In genomic region chr16:1537138-1537577, GRCh38 we compare ENCODE assay signal across 15 cellular contexts. TPM values are rescaled to one million over a fixed set of nuclear protein-coding genes. Genes with fewer than 3 reads are reported as not detected.
DNase-seq lines count a peak whose midpoint lies in the region; ATAC-seq and TF ChIP-seq lines count a peak whose summit lies in the region.
"Had no signal": no experiment of that assay in that cellular context is flagged by ENCODE, and none has a peak within 500 bp of the region (broad histone marks: within the 10 kb centered on the region; RNA-seq: fewer than 3 reads in every experiment).

No MANE protein-coding gene starts in this region.

- H3K9me3 ChIP-seq in heart right ventricle (no peaks in the 10 kb centered on the region), right lobe of liver (no peaks in the 10 kb centered on the region), upper lobe of right lung (no peaks in the 10 kb centered on the region), MG63 (no peaks in the 10 kb centered on the region)

- DNase-seq in heart right ventricle (peak in 1 of 2 donors; percentile 30), cardiac septum (ENCODE audit: low spot score) (no peak), right lobe of liver (peak in 2 of 3 donors; percentile 30 to 54), upper lobe of right lung (peak; percentile 62), MG63 (no peak)
- DNase-seq in activated naive CD4-positive, alpha-beta T cell treated with anti-CD3 and anti-CD28 coated beads, Interleukin-2, amount 50 U/mL, for 72 hours (ENCODE audit: low spot score in 2 of 2): no peak
- DNase-seq: AML-193, KBM-7, NCI-H146, NCI-H526 had no signal

- WGBS in heart right ventricle, 2 donors: 56 to 67% methylated on average over 27 of the region's 27 CpGs
- 80% methylated on average over 15 of the region's 27 CpGs for WGBS in right lobe of liver (ENCODE audit: insufficient coverage, low coverage, low lambda C conversion rate, missing lambda C conversion rate)

- H3K4me1 ChIP-seq in heart right ventricle: peaks cover 29 to 78% (median 74%) of the 10 kb centered on the region in 9 donors
- H3K4me1 ChIP-seq in right lobe of liver: no peaks in the 10 kb centered on the region
- H3K4me1 ChIP-seq in upper lobe of right lung: peaks cover 20% of the 10 kb centered on the region

- TF ChIP-seq CTCF in heart right ventricle (IDR thresholded peaks at IDR 0.05): no peak
- no peak for TF ChIP-seq CTCF in right lobe of liver (IDR thresholded peaks at IDR 0.05)
- no peak for TF ChIP-seq CTCF in upper lobe of right lung (IDR thresholded peaks at IDR 0.05)

- H3K36me3 ChIP-seq in heart right ventricle (peaks cover 0 to 71% (median 25%) of the 10 kb centered on the region in 9 donors), right lobe of liver (no peaks in the 10 kb centered on the region), upper lobe of right lung (peaks cover 50% of the 10 kb centered on the region), MG63 (no peaks in the 10 kb centered on the region)

- peak overlapping the region; percentile 25 to 94 (median 88) for H3K4me3 ChIP-seq in heart right ventricle
- H3K4me3 ChIP-seq in right lobe of liver: peak overlapping the region in 2 of 3 donors; percentile 50 to 55
- peak overlapping the region; percentile 75 for H3K4me3 ChIP-seq in upper lobe of right lung
- no peak overlapping the region for H3K4me3 ChIP-seq in MG63

- peak overlapping the region; percentile 89 to 90 for H3K27ac Mint-ChIP-seq in activated naive CD4-positive, alpha-beta T cell treated with anti-CD3 and anti-CD28 coated beads, Interleukin-2, amount 50 U/mL, for 72 hours

- H3K27me3 ChIP-seq in heart right ventricle (peaks cover 0 to 30% (median 0%) of the 10 kb centered on the region in 7 donors), right lobe of liver (no peaks in the 10 kb centered on the region), upper lobe of right lung (no peaks in the 10 kb centered on the region), MG63 (no peaks in the 10 kb centered on the region)

- intact Hi-C loops in heart right ventricle (cut with DNase I): no loop called here
- intact Hi-C loops in cardiac septum (cut with DNase I): loop anchor here (5.0 kb wide), 1 partner anchor 75 kb away; the partner anchor contains the start of genes CRAMP1 and IFT140
- intact Hi-C loops in right lobe of liver (cut with DNase I): no loop called here
- intact Hi-C loops in upper lobe of right lung (cut with DNase I): no loop called here

- TF ChIP-seq POLR2A in right lobe of liver (IDR thresholded peaks at IDR 0.05): no peak

- no peak for ATAC-seq in heart right ventricle
- ATAC-seq in activated naive CD4-positive, alpha-beta T cell treated with anti-CD3 and anti-CD28 coated beads, Interleukin-2, amount 50 U/mL, for 72 hours: no peak
- ATAC-seq in right lobe of liver: peak in 1 of 4 donors; percentile 1
- ATAC-seq in upper lobe of right lung: no peak
- no peak for ATAC-seq in GM21526 (IDR thresholded peaks at IDR 0.05; ENCODE audit: low FRiP score, unreplicated experiment)
- no peak for ATAC-seq in HG02852 (IDR thresholded peaks at IDR 0.05; ENCODE audit: unreplicated experiment)

- H3K27ac ChIP-seq in heart right ventricle (peak overlapping the region; percentile 87 to 99 (median 95)), right lobe of liver (no peak overlapping the region), upper lobe of right lung (peak overlapping the region; percentile 47)
- H3K27ac ChIP-seq: RWPE1 had no signal

- peaks cover 31 to 36% of the 10 kb centered on the region in 2 donors for H3K36me3 Mint-ChIP-seq in activated naive CD4-positive, alpha-beta T cell treated with anti-CD3 and anti-CD28 coated beads, Interleukin-2, amount 50 U/mL, for 72 hours

- H3K9me3 Mint-ChIP-seq in activated naive CD4-positive, alpha-beta T cell treated with anti-CD3 and anti-CD28 coated beads, Interleukin-2, amount 50 U/mL, for 72 hours: no peaks in the 10 kb centered on the region

RNA-seq across cellular contexts. Expression of gene TMEM204, which starts 3.7 kb away (rescaled TPM):
- total RNA-seq in heart right ventricle (10 to 100 TPM; 10.7 to 24.4 (median 18.1) TPM), cardiac septum (19.8 TPM), right lobe of liver (10 to 100 TPM in 2 of 6 experiments, 1 to 10 TPM in 4; 4.7 to 18.7 (median 8.9) TPM), upper lobe of right lung (69.2 TPM)
- 10 to 100 TPM; 37.5 to 49.9 TPM for polyA plus RNA-seq in heart right ventricle
- total RNA-seq in activated naive CD4-positive, alpha-beta T cell treated with anti-CD3 and anti-CD28 coated beads, Interleukin-2, amount 50 U/mL, for 72 hours: 10 to 100 TPM; 10.3 to 17.6 TPM
- total RNA-seq in MG63 (2014; rRNA removed; shearing (Covaris generic); ENCODE audit: low replicate concordance): 1.7 TPM in 1 of 2 replicates, not detected in the other

RNA-seq across cellular contexts. Expression of gene TELO2, which starts 44.0 kb away (rescaled TPM):
- 10 to 100 TPM; 14.5 to 22.0 (median 19.7) TPM for total RNA-seq in heart right ventricle
- 10 to 100 TPM; 27.4 to 50.5 TPM for polyA plus RNA-seq in heart right ventricle
- 17.7 TPM for total RNA-seq in cardiac septum
- 10 to 100 TPM; 53.4 to 94.9 TPM for total RNA-seq in activated naive CD4-positive, alpha-beta T cell treated with anti-CD3 and anti-CD28 coated beads, Interleukin-2, amount 50 U/mL, for 72 hours
- total RNA-seq in right lobe of liver: 10 to 100 TPM in 5 of 6 experiments, 1 to 10 TPM in 1; 9.5 to 31.0 (median 20.8) TPM
- total RNA-seq in upper lobe of right lung: 26.0 TPM
- total RNA-seq in MG63 (2014; rRNA removed; shearing (Covaris generic); ENCODE audit: low replicate concordance): 21.2 and 48.7 TPM in 2 replicates

RNA-seq across cellular contexts. Expression of gene PTX4, which starts 48.4 kb away (rescaled TPM):
- total RNA-seq in heart right ventricle (not detected), cardiac septum (not detected), right lobe of liver (not detected), upper lobe of right lung (not detected)
- not detected for polyA plus RNA-seq in heart right ventricle
- total RNA-seq in activated naive CD4-positive, alpha-beta T cell treated with anti-CD3 and anti-CD28 coated beads, Interleukin-2, amount 50 U/mL, for 72 hours: not detected
- total RNA-seq in MG63 (2014; rRNA removed; shearing (Covaris generic); ENCODE audit: low replicate concordance): not detected in 2 replicates
- total RNA-seq: lung microvascular endothelial cell, omental fat pad had no signal

Comparison
In these comparisons a context has a peak if more than half of its experiments do, and no peak if none do; other contexts are left out.
1. DNase-seq: peak in right lobe of liver (2 of 3) and upper lobe of right lung (single experiment); none in cardiac septum (single experiment), activated naive CD4-positive, alpha-beta T cell treated with anti-CD3 and anti-CD28 coated beads, Interleukin-2, amount 50 U/mL, for 72 hours (0 of 2) and MG63 (single experiment).
2. H3K27ac ChIP-seq: peak in heart right ventricle (10 of 10) and upper lobe of right lung (single experiment); none in right lobe of liver (0 of 3).